ENCODE assay signal across 8 cellular contexts in the genomic region with DNA sequence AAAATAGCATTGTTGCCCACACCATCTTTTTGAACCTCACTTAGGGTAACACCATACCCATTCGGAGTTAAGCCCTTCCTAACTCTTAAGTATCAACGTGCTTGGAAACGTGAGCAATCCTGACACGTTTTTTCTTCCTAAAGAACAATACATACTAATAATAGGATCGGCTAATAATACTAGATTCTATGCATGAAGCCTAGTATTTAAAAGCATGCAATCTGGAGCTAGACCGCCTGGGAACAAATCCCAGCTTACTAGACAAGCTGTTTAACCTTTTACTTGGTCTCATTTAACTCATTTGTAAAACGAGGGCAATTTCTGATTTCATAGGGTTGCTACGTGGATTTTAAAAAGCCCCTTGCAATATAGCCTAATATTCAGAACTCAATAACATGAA. TPM values are rescaled to one million over a fixed set of nuclear protein-coding genes. Genes with fewer than 3 reads are reported as not detected.
DNase-seq lines count a peak whose midpoint lies in the region; ATAC-seq, FAIRE-seq and TF ChIP-seq lines count a peak whose summit lies in the region.

No MANE protein-coding gene starts in this region.

- no TSS peak for BruUV-seq in IMR-90 (replicated peaks; lab: Mats Ljungman, UMichigan)

- H3K27me3 ChIP-seq in IMR-90 (ENCODE audit: control insufficient read depth, insufficient read depth, low read length) = no peaks in the 10 kb centered on the region

- dilution Hi-C loops in IMR-90 (cut with HindIII; ENCODE audit: low sequenced_read_pairs, unreplicated experiment) = no loop called here

- no peak overlapping the region for H2AK5ac ChIP-seq in IMR-90 (ENCODE audit: low read depth, low read length)

- H3K36me3 Mint-ChIP-seq in CD14-positive monocyte = peaks cover 3% of the 10 kb centered on the region in 2 donors

- H3K56ac ChIP-seq in IMR-90 (ENCODE audit: extremely low read depth, insufficient read depth, low read length) = peak overlapping the region; percentile 98

- intact Hi-C loops in CD14-positive monocyte (cut with micrococcal nuclease) = no loop called here
- intact Hi-C loops in IMR-90 (cut with micrococcal nuclease) = loop anchor here (5.0 kb wide), 1 partner anchor 654 kb away; a partner anchor contains a TSS
- intact Hi-C loops in kidney (cut with DNase I) = no loop called here

- peak overlapping the region; percentile 90 for H3K23ac ChIP-seq in IMR-90 (ENCODE audit: low read depth, low read length)

- H3K4me3 Mint-ChIP-seq in CD14-positive monocyte = peak overlapping the region; percentile 96 to 99

- ATAC-seq in IMR-90 (ENCODE audit: low read depth) = no peak
- ATAC-seq in HG03039 (IDR thresholded peaks at IDR 0.05; ENCODE audit: unreplicated experiment) = no peak
- ATAC-seq in GM21447 (IDR thresholded peaks at IDR 0.05; ENCODE audit: unreplicated experiment) = no peak

- peak overlapping the region; percentile 87 for H3K14ac ChIP-seq in IMR-90 (replicated peaks; ENCODE audit: low read depth, low read length)

- H2AK9ac ChIP-seq in IMR-90 (replicated peaks; ENCODE audit: low read depth, low read length, poor library complexity) = no peak overlapping the region

- peak overlapping the region; percentile 55; the same call in 1 of the 2 replicates for H2BK120ac ChIP-seq in IMR-90 (ENCODE audit: low read depth, low read length)

- TF ChIP-seq CTCF in CD14-positive monocyte (IDR thresholded peaks at IDR 0.05) = no peak
- no peak for TF ChIP-seq CTCF in IMR-90 (conservative IDR thresholded peaks at IDR 0.05; ENCODE audit: low read depth, low read length)
- no peak for TF ChIP-seq CTCF in kidney (IDR thresholded peaks at IDR 0.05; ENCODE audit: borderline replicate concordance, extremely low read depth, insufficient read depth)

- H3K18ac ChIP-seq in IMR-90 (ENCODE audit: low read depth, low read length) = peak overlapping the region; percentile 83; the same call in 1 of the 2 replicates

- H3K27ac ChIP-seq in IMR-90 (ENCODE audit: insufficient read depth, low read length) (peak overlapping the region; percentile 93), kidney (ENCODE audit: low read depth in 2 of 2, low read length in 2 of 2) (peak overlapping the region; percentile 97 to 98), temporal lobe (ENCODE audit: low read depth, low read length) (peak overlapping the region; percentile 73)

- DNase-seq in CD14-positive monocyte (ENCODE audit: low spot score) (no peak), IMR-90 (peak; percentile 15), amniotic epithelial cell (ENCODE audit: low read depth) (peak; percentile 34), kidney (no peak)
- DNase-seq in activated CD8-positive, alpha-beta memory T cell treated with anti-CD3 and anti-CD28 coated beads for 24 hours = no peak

- peak overlapping the region; percentile 98 for H2BK5ac ChIP-seq in IMR-90 (ENCODE audit: low read depth, low read length, poor library complexity, severe bottlenecking)

- peaks cover 20 to 25% of the 10 kb centered on the region in 2 experiments for H3K79me1 ChIP-seq in IMR-90 (ENCODE audit: low read depth in 1 of 2, low read length in 2 of 2)

- peak overlapping the region; percentile 81; the same call in 1 of the 2 replicates for H3K4ac ChIP-seq in IMR-90 (ENCODE audit: low read depth, low read length)

- H3K4me3 ChIP-seq in IMR-90 (ENCODE audit: insufficient read depth, low read depth, low read length) (peak overlapping the region; percentile 92), kidney (ENCODE audit: low read length in 2 of 2) (peak overlapping the region; percentile 81 to 98)

- H2AFZ ChIP-seq in IMR-90 (replicated peaks; ENCODE audit: low read length, poor library complexity) = no peak overlapping the region

- 10% methylated on average over 2 of the region's 8 CpGs; no CpG with 5 or more reads in 1 of the 2 experiments for WGBS in IMR-90 (ENCODE audit: extremely low coverage in 2 of 2, insufficient read length in 1 of 2), 2 experiments

- H3K27ac Mint-ChIP-seq in CD14-positive monocyte = peak overlapping the region; percentile 95 to 99 (median 99)

- H4K20me1 ChIP-seq in IMR-90 (ENCODE audit: insufficient read depth, low read length) = no peaks in the 10 kb centered on the region

- H3K9me3 Mint-ChIP-seq in CD14-positive monocyte = peaks cover 0 to 4% (median 0%) of the 10 kb centered on the region in 7 donors

- 0 out of 3 replicates have a peak overlapping the region, but pooled peaks have one; percentile 52 for H2BK15ac ChIP-seq in IMR-90 (ENCODE audit: low read depth, low read length)

- POLR2A ChIA-PET in IMR-90 (lab: Charles Lee; ENCODE audit: unreplicated experiment) = interaction anchor here (0.6 to 0.7 kb wide), 2 partner anchors 146 to 750 kb away, joined by 3 read pairs; no protein-coding TSS in a partner anchor

- H4K5ac ChIP-seq in IMR-90 (ENCODE audit: low read depth, low read length) = peak overlapping the region; percentile 66; the same call in 1 of the 2 replicates

- H2BK20ac ChIP-seq in IMR-90 (ENCODE audit: low read depth, low read length) = no peak overlapping the region

- H4K91ac ChIP-seq in IMR-90 (ENCODE audit: insufficient read depth, low read depth, low read length) = peak overlapping the region; percentile 65; the same call in 1 of the 2 replicates

- CTCF ChIA-PET in IMR-90 (lab: Yijun Ruan, JAX) = no interaction called here

- peak overlapping the region; percentile 93 for H3K9ac ChIP-seq in IMR-90 (ENCODE audit: low read depth, low read length)
- peak overlapping the region; percentile 86 to 88 for H3K9ac ChIP-seq in kidney (ENCODE audit: low read length in 2 of 2)

- peaks cover 42% of the 10 kb centered on the region for H3K4me1 Mint-ChIP-seq in CD14-positive monocyte

- H3K9me1 ChIP-seq in IMR-90 (ENCODE audit: insufficient read depth, low read length) = no peaks in the 10 kb centered on the region; the same call in 1 of the 2 replicates

- no peaks in the 10 kb centered on the region for H3K27me3 Mint-ChIP-seq in CD14-positive monocyte (ENCODE audit: low read depth in 3 of 3)

- in situ Hi-C loops in IMR-90 (cut with MboI; ENCODE audit: low sequenced_read_pairs) = no loop called here

- H3K9me3 ChIP-seq in IMR-90 (ENCODE audit: control insufficient read depth, insufficient read depth, low read length) = no peaks in the 10 kb centered on the region
- H3K9me3 ChIP-seq in kidney (ENCODE audit: control insufficient read depth in 1 of 2, low read length in 2 of 2) = no peaks in the 10 kb centered on the region

- TF ChIP-seq POLR2A in IMR-90 (IDR thresholded peaks at IDR 0.05; ENCODE audit: low read depth, low read length) = no peak

- H3K4me1 ChIP-seq in IMR-90 (ENCODE audit: control insufficient read depth, insufficient read depth, low read length) = peaks cover 3% of the 10 kb centered on the region
- peaks cover 3 to 14% of the 10 kb centered on the region in 2 donors for H3K4me1 ChIP-seq in kidney (ENCODE audit: control insufficient read depth in 1 of 2, insufficient read depth in 1 of 2, low read depth in 1 of 2, low read length in 2 of 2)

- H4K8ac ChIP-seq in IMR-90 (ENCODE audit: low read depth in 2 of 2, low read length in 2 of 2) = peak overlapping the region; percentile 81 to 86

- peak overlapping the region; percentile 90 for H3K4me2 ChIP-seq in IMR-90 (ENCODE audit: low read depth, low read length)

- FAIRE-seq in kidney (lab: Jason Lieb, UNC) = no peak

- no peaks in the 10 kb centered on the region for H3K36me3 ChIP-seq in IMR-90 (ENCODE audit: control insufficient read depth, insufficient read depth, low read length)
- no peaks in the 10 kb centered on the region for H3K36me3 ChIP-seq in kidney (ENCODE audit: control insufficient read depth in 1 of 2, insufficient read depth in 2 of 2, low read length in 2 of 2)

- no peak for TF ChIP-seq RAD21 in IMR-90 (IDR thresholded peaks at IDR 0.05; ENCODE audit: low read length)

TF ChIP-seq in IMR-90, 13 proteins besides CTCF, POLR2A, EP300 and RAD21:
- TF ChIP-seq SMC3 (IDR thresholded peaks at IDR 0.05; ENCODE audit: low read depth, low read length) = no peak
- no peak for TF ChIP-seq MAZ (IDR thresholded peaks at IDR 0.05; ENCODE audit: borderline replicate concordance, low read depth, low read length)
- TF ChIP-seq, protein P1, sequence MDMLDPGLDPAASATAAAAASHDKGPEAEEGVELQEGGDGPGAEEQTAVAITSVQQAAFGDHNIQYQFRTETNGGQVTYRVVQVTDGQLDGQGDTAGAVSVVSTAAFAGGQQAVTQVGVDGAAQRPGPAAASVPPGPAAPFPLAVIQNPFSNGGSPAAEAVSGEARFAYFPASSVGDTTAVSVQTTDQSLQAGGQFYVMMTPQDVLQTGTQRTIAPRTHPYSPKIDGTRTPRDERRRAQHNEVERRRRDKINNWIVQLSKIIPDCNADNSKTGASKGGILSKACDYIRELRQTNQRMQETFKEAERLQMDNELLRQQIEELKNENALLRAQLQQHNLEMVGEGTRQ (IDR thresholded peaks at IDR 0.05; ENCODE audit: low read depth, low read length) = no peak
- no peak for TF ChIP-seq MAFK (IDR thresholded peaks at IDR 0.05; ENCODE audit: low read depth, low read length)
- TF ChIP-seq MXI1 (IDR thresholded peaks at IDR 0.05; ENCODE audit: borderline replicate concordance, low read depth, low read length) = no peak
- no peak for TF ChIP-seq FOS (IDR thresholded peaks at IDR 0.05; ENCODE audit: low read depth, low read length)
- TF ChIP-seq, protein P2, sequence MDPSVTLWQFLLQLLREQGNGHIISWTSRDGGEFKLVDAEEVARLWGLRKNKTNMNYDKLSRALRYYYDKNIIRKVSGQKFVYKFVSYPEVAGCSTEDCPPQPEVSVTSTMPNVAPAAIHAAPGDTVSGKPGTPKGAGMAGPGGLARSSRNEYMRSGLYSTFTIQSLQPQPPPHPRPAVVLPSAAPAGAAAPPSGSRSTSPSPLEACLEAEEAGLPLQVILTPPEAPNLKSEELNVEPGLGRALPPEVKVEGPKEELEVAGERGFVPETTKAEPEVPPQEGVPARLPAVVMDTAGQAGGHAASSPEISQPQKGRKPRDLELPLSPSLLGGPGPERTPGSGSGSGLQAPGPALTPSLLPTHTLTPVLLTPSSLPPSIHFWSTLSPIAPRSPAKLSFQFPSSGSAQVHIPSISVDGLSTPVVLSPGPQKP (IDR thresholded peaks at IDR 0.05; ENCODE audit: borderline replicate concordance, low read depth, low read length) = no peak
- TF ChIP-seq CEBPB (IDR thresholded peaks at IDR 0.05; ENCODE audit: low read depth, low read length) = no peak
- TF ChIP-seq CHD1 (IDR thresholded peaks at IDR 0.05; ENCODE audit: low read depth, low read length) = no peak
TF ChIP-seq in IMR-90: peak in this region for 0.

RNA-seq across cellular contexts. Expression of a gene that starts 0.9 kb away (rescaled TPM):
- polyA plus RNA-seq in CD14-positive monocyte (1 to 10 TPM; 2.7 to 3.6 TPM), IMR-90 (2012; rRNA removed) (4.1 and 4.9 TPM in 2 replicates), kidney (ENCODE audit: insufficient read depth, low read depth, low replicate concordance) (2.5 TPM)
- total RNA-seq in IMR-90 (2012; rRNA removed) (12.4 and 21.4 TPM in 2 replicates), kidney (7.8 TPM), temporal lobe (18.4 TPM)
- polyA plus RNA-seq in IMR-90 (2012; cell fraction: cytosol; rRNA removed) = 0.42 and 0.67 TPM in 2 replicates
- polyA plus RNA-seq in IMR-90 (2012; cell fraction: nucleus; rRNA removed; ENCODE audit: low replicate concordance) = 0.27 and 2.8 TPM in 2 replicates

Comparison
In these comparisons a context has a peak if more than half of its experiments do, and no peak if none do; other contexts are left out.
1. DNase-seq: peak in IMR-90 (single experiment) and amniotic epithelial cell (single experiment); none in CD14-positive monocyte (single experiment), kidney (single experiment) and activated CD8-positive, alpha-beta memory T cell treated with anti-CD3 and anti-CD28 coated beads for 24 hours (single experiment).
2. Peak in every context shown above with its lines, with median percentiles within 50 percentile points of each other: H3K27ac ChIP-seq.